Comparison of ENCODE assay signal across 8 cellular contexts in genomic region chr4:122914292-122914904, GRCh38. TPM values are rescaled to one million over a fixed set of nuclear protein-coding genes. Genes with fewer than 3 reads are reported as not detected.
DNase-seq lines count a peak whose midpoint lies in the region; ATAC-seq and TF ChIP-seq lines count a peak whose summit lies in the region.

No MANE protein-coding gene starts in this region.

- no peaks in the 10 kb centered on the region for H3K4me1 ChIP-seq in BE2C
- peaks cover 55% of the 10 kb centered on the region for H3K4me1 ChIP-seq in SJSA1 (replicated peaks)

- ATAC-seq in GM18873 (IDR thresholded peaks at IDR 0.05; ENCODE audit: low FRiP score, unreplicated experiment) (peak; percentile 83), HG03103 (IDR thresholded peaks at IDR 0.05; ENCODE audit: low read depth, unreplicated experiment) (peak; percentile 90)

- H3K27ac ChIP-seq in SJSA1: peak overlapping the region; percentile 2; the same call in 1 of the 2 replicates

- H3K9me3 ChIP-seq in BE2C (no peaks in the 10 kb centered on the region), SJSA1 (replicated peaks) (no peaks in the 10 kb centered on the region)

- H3K27me3 ChIP-seq in BE2C: no peaks in the 10 kb centered on the region
- no peaks in the 10 kb centered on the region for H3K27me3 ChIP-seq in SJSA1 (replicated peaks)

- DNase-seq in BE2C (no peak), SJSA1 (ENCODE audit: low read depth in 1 of 2, low spot score in 2 of 2) (peak in 1 of 2 experiments; percentile 62), germinal center (ENCODE audit: low spot score) (peak; percentile 5), NOMO-1 (lab: John Stamatoyannopoulos, UW; ENCODE audit: unreplicated experiment in 2 of 2) (no peak), activated T-cell treated with anti-CD3 and anti-CD28 coated beads for 4 hours (no peak)
- no peak for DNase-seq in activated effector memory CD4-positive, alpha-beta T cell treated with anti-CD3 and anti-CD28 coated beads, Interleukin-2, amount 50 U/mL, for 16 hours

- H3K4me3 ChIP-seq in BE2C (ENCODE audit: low read depth, low read length): no peak overlapping the region
- no peak overlapping the region for H3K4me3 ChIP-seq in SJSA1

- peak; percentile 34 for TF ChIP-seq CTCF in BE2C (IDR thresholded peaks at IDR 0.05; ENCODE audit: low read depth, low read length)

- H3K36me3 ChIP-seq in BE2C (no peaks in the 10 kb centered on the region), SJSA1 (peaks cover 30% of the 10 kb centered on the region)

RNA-seq across cellular contexts. Expression of gene NUDT6, which starts 8.0 kb away (rescaled TPM):
- polyA plus RNA-seq in BE2C (2012; ENCODE audit: insufficient read depth, insufficient read length, low read depth): 9.4 TPM
- total RNA-seq in SJSA1 (2014; rRNA removed; shearing (Covaris generic)): 11.1 and 13.7 TPM in 2 replicates
